Comparison of ENCODE assay signal across 1 cellular context in genomic region chr3:100207886-100208285, GRCh38.
TF ChIP-seq lines count a peak whose summit lies in the region.

No MANE protein-coding gene starts in this region.

TF ChIP-seq in IMR-90, 13 proteins besides CTCF, POLR2A, EP300 and RAD21:
- TF ChIP-seq USF2 (IDR thresholded peaks at IDR 0.05; ENCODE audit: low read depth, low read length) (no peak), RCOR1 (IDR thresholded peaks at IDR 0.05; ENCODE audit: insufficient replicate concordance, low read length) (no peak), BHLHE40 (IDR thresholded peaks at IDR 0.05; ENCODE audit: low read depth, low read length) (no peak), FOS (IDR thresholded peaks at IDR 0.05; ENCODE audit: low read depth, low read length) (no peak), RFX5 (IDR thresholded peaks at IDR 0.05; ENCODE audit: low read depth, low read length) (no peak), NFE2L2 (IDR thresholded peaks at IDR 0.05; ENCODE audit: low read depth, low read length) (no peak), CHD1 (IDR thresholded peaks at IDR 0.05; ENCODE audit: low read depth, low read length) (no peak), ELK1 (IDR thresholded peaks at IDR 0.05; ENCODE audit: borderline replicate concordance, low read depth, low read length) (no peak), MAZ (IDR thresholded peaks at IDR 0.05; ENCODE audit: borderline replicate concordance, low read depth, low read length) (no peak), SMC3 (IDR thresholded peaks at IDR 0.05; ENCODE audit: low read depth, low read length) (no peak), MAFK (IDR thresholded peaks at IDR 0.05; ENCODE audit: low read depth, low read length) (no peak), MXI1 (IDR thresholded peaks at IDR 0.05; ENCODE audit: borderline replicate concordance, low read depth, low read length) (no peak)
TF ChIP-seq in IMR-90: peak in this region for 0.
